ENCODE assay signal across 16 cellular contexts in the genomic region with DNA sequence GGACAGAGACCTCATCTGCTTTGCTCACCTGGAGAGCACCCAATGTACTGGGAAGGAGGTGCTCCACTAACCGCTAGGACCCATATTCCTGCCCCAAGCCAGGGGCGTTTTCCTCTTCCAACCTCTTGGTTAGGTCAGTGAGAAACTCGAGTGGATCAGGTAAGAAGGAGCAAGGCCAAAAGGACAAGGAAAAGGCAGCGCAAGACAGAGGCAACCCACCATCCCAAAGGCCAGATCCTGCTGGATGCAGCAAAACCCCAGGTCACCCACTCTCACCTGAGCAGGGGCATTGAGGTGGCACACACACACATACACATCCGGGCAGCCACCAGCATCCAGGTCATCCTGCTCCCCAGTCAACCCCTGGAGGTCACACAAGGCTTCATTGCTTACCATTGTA.
DNase-seq lines count a peak whose midpoint lies in the region; ATAC-seq and TF ChIP-seq lines count a peak whose summit lies in the region.
"Had no signal": no experiment of that assay in that cellular context is flagged by ENCODE, and none has a peak within 500 bp of the region (broad histone marks: within the 10 kb centered on the region; RNA-seq: fewer than 3 reads in every experiment).

No MANE protein-coding gene starts in this region.

- no peak overlapping the region for H2AFZ ChIP-seq in SK-N-SH (ENCODE audit: low read depth)

- H3F3A ChIP-seq in SK-N-SH (replicated peaks; ENCODE audit: insufficient read depth), result no peaks in the 10 kb centered on the region

- no peak overlapping the region for H3K4me2 ChIP-seq in SK-N-SH

- H3K27ac ChIP-seq in angular gyrus (ENCODE audit: low read depth, low read length), result peak overlapping the region; percentile 96
- H3K27ac ChIP-seq in SK-N-SH (ENCODE audit: low read depth in 2 of 2, low read length in 1 of 2), result no peak overlapping the region
- H3K27ac ChIP-seq: C4-2B had no signal

- H3K9me2 ChIP-seq in SK-N-SH, result no peaks in the 10 kb centered on the region

- no peak overlapping the region for H3K9ac ChIP-seq in SK-N-SH

- no peaks in the 10 kb centered on the region for H3K27me3 ChIP-seq in SK-N-SH (ENCODE audit: insufficient read depth)

- peaks cover 0 to 56% of the 10 kb centered on the region in 2 experiments; a peak in 2 of 4 replicates for H3K4me1 ChIP-seq in SK-N-SH (ENCODE audit: control insufficient read depth in 1 of 2, insufficient read depth in 2 of 2, low read depth in 1 of 2, low read length in 1 of 2)

- peak; percentile 4 for ATAC-seq in GM18511 (IDR thresholded peaks at IDR 0.05; ENCODE audit: unreplicated experiment)
- ATAC-seq in HG03432 (IDR thresholded peaks at IDR 0.05; ENCODE audit: unreplicated experiment), result peak; percentile 14
- ATAC-seq in sciatic nerve, result no peak
- no peak for ATAC-seq in HG03280 (IDR thresholded peaks at IDR 0.05; ENCODE audit: unreplicated experiment)
- ATAC-seq: naive thymus-derived CD4-positive, alpha-beta T cell had no signal

- CTCF ChIA-PET in SK-N-SH (lab: Yijun Ruan, JAX), result interaction anchor here (0.7 to 5.3 kb wide), 18 partner anchors 8 to 233 kb away, joined by 3 to 32 read pairs (median 4); partner anchors contain the start of gene GRID1

- POLR2A ChIA-PET in SK-N-SH (lab: Yijun Ruan, JAX), result no interaction called here

- H3K9me3 ChIP-seq in SK-N-SH, result no peaks in the 10 kb centered on the region

- no peak for TF ChIP-seq RAD21 in SK-N-SH (IDR thresholded peaks at IDR 0.05; ENCODE audit: low read length)

- no peaks in the 10 kb centered on the region for H3K79me2 ChIP-seq in SK-N-SH (ENCODE audit: insufficient read depth)

- no peaks in the 10 kb centered on the region for H4K20me1 ChIP-seq in SK-N-SH (ENCODE audit: insufficient read depth)

- intact Hi-C loops in sciatic nerve (cut with DNase I), result no loop called here

- H3K4me3 ChIP-seq in SK-N-SH (ENCODE audit: low read depth in 2 of 2, low read length in 1 of 2), result no peak overlapping the region

- 32% methylated on average over 5 of the region's 5 CpGs for WGBS in SK-N-SH (ENCODE audit: low lambda C conversion rate)

- no peak for TF ChIP-seq EP300 in SK-N-SH (IDR thresholded peaks at IDR 0.05; ENCODE audit: borderline replicate concordance in 1 of 2, low read depth in 1 of 2, low read length in 1 of 2)

- H3K36me3 ChIP-seq in SK-N-SH (replicated peaks in 1 of 2; ENCODE audit: control insufficient read depth in 1 of 2, insufficient read depth in 2 of 2, low read length in 1 of 2), result no peaks in the 10 kb centered on the region

- peak; percentile 18 for DNase-seq in sciatic nerve (ENCODE audit: low spot score)
- DNase-seq in epidermal melanocyte (ENCODE audit: insufficient read length, low spot score), result no peak
- DNase-seq in SK-N-SH, result no peak
- DNase-seq in activated CD4-positive, alpha-beta T cell treated with anti-CD3 and anti-CD28 coated beads for 4 hours, result no peak
- DNase-seq: activated gamma-delta T cell treated with Interleukin-2 at 50 U/mL for 16 hours; effector CD8-positive, alpha-beta T cell; GDM1; kidney; NCI-H1694 treated with DMSO at 0.1 percent for 48 hours; NCI-H524 had no signal

- no peak for TF ChIP-seq CTCF in SK-N-SH (IDR thresholded peaks at IDR 0.05)

TF ChIP-seq in SK-N-SH, 30 proteins besides CTCF, POLR2A, EP300 and RAD21:
- TF ChIP-seq TEAD4 (IDR thresholded peaks at IDR 0.05; ENCODE audit: borderline replicate concordance, insufficient read depth) (no peak), TAF1 (IDR thresholded peaks at IDR 0.05; ENCODE audit: borderline replicate concordance, low read depth, low read length) (no peak), REST (IDR thresholded peaks at IDR 0.05; ENCODE audit: low read depth, low read length) (no peak), IRF3 (IDR thresholded peaks at IDR 0.05; ENCODE audit: low read depth, low read length) (no peak), RCOR1 (IDR thresholded peaks at IDR 0.05; ENCODE audit: low read length) (no peak), FOSL2 (IDR thresholded peaks at IDR 0.05; ENCODE audit: borderline replicate concordance, low read depth) (no peak), ELF1 (IDR thresholded peaks at IDR 0.05) (no peak)
TF ChIP-seq in SK-N-SH: peak in this region for 0.

Comparison
In these comparisons a context has a peak if more than half of its experiments do, and no peak if none do; other contexts are left out.
1. ATAC-seq: peak in GM18511 (single experiment) and HG03432 (single experiment); none in sciatic nerve (single experiment) and HG03280 (single experiment).